Comparison of ENCODE assay signal across 18 cellular contexts in genomic region chr18:7037470-7037869, GRCh38.
"Had no signal": no experiment of that assay in that cellular context is flagged by ENCODE, and none has a peak within 500 bp of the region (broad histone marks: within the 10 kb centered on the region; RNA-seq: fewer than 3 reads in every experiment).

No MANE protein-coding gene starts in this region.

- H3K9me3 Mint-ChIP-seq: central memory CD8-positive, alpha-beta T cell; nephron had no signal

- H3K4me3 ChIP-seq: body of pancreas, lower lobe of right lung had no signal

- H3K9me3 ChIP-seq: body of pancreas, lower lobe of right lung, tibial artery had no signal

- H3K4me1 ChIP-seq: body of pancreas, lower lobe of right lung had no signal

- H3K27me3 ChIP-seq: body of pancreas, tibial artery had no signal

- H3K36me3 ChIP-seq: lower lobe of right lung, tibial artery had no signal

- H3K4me1 Mint-ChIP-seq: activated CD4-positive, alpha-beta memory T cell treated with anti-CD3 and anti-CD28 coated beads, Interleukin-2, amount 10 ng/mL, durations not matched to agents 7 days and 5 days; activated CD8-positive, alpha-beta memory T cell treated with anti-CD3 and anti-CD28 coated beads, Interleukin-2, amount 10 ng/mL, durations not matched to agents 7 days and 5 days had no signal

- H3K36me3 Mint-ChIP-seq: activated CD8-positive, alpha-beta memory T cell treated with anti-CD3 and anti-CD28 coated beads, Interleukin-2, amount 10 ng/mL, durations not matched to agents 7 days and 5 days; activated naive CD8-positive, alpha-beta T cell had no signal

- H3K4me3 Mint-ChIP-seq: activated CD4-positive, alpha-beta memory T cell treated with anti-CD3 and anti-CD28 coated beads, Interleukin-2, amount 10 ng/mL, durations not matched to agents 7 days and 5 days; activated CD8-positive, alpha-beta memory T cell treated with anti-CD3 and anti-CD28 coated beads, Interleukin-2, amount 10 ng/mL, durations not matched to agents 7 days and 5 days; activated naive CD8-positive, alpha-beta T cell; central memory CD8-positive, alpha-beta T cell had no signal

- H3K27me3 Mint-ChIP-seq: activated CD4-positive, alpha-beta memory T cell treated with anti-CD3 and anti-CD28 coated beads, Interleukin-2, amount 10 ng/mL, durations not matched to agents 7 days and 5 days; activated CD8-positive, alpha-beta memory T cell treated with anti-CD3 and anti-CD28 coated beads, Interleukin-2, amount 10 ng/mL, durations not matched to agents 7 days and 5 days; central memory CD8-positive, alpha-beta T cell had no signal

- DNase-seq: activated CD4-positive, alpha-beta memory T cell treated with anti-CD3 and anti-CD28 coated beads, Interleukin-2, amount 10 ng/mL, durations not matched to agents 7 days and 5 days; activated CD4-positive, CD25-positive, alpha-beta regulatory T cell; activated CD8-positive, alpha-beta memory T cell treated with anti-CD3 and anti-CD28 coated beads, Interleukin-2, amount 10 ng/mL, durations not matched to agents 7 days and 5 days; amniotic stem cell; cortex of kidney; effector memory CD4-positive, alpha-beta T cell; foreskin melanocyte; stimulated activated CD4-positive, alpha-beta T cell treated with anti-CD3 and anti-CD28 coated beads, Interleukin-12 subunit alpha, Interleukin-12 subunit beta, amount 100 ng/mL, for 4 hours; stimulated activated CD4-positive, alpha-beta T cell treated with anti-CD3 and anti-CD28 coated beads, Interleukin-1b, Interleukin-23, amount 100 ng/mL, for 48 hours; stimulated activated naive CD4-positive, alpha-beta T cell; T-helper 1 cell; T-helper 9 cell had no signal

- H3K27ac Mint-ChIP-seq: activated CD4-positive, alpha-beta memory T cell treated with anti-CD3 and anti-CD28 coated beads, Interleukin-2, amount 10 ng/mL, durations not matched to agents 7 days and 5 days; activated CD8-positive, alpha-beta memory T cell treated with anti-CD3 and anti-CD28 coated beads, Interleukin-2, amount 10 ng/mL, durations not matched to agents 7 days and 5 days; activated naive CD8-positive, alpha-beta T cell had no signal
